Comparison of ENCODE assay signal across 1 cellular context in the genomic region with DNA sequence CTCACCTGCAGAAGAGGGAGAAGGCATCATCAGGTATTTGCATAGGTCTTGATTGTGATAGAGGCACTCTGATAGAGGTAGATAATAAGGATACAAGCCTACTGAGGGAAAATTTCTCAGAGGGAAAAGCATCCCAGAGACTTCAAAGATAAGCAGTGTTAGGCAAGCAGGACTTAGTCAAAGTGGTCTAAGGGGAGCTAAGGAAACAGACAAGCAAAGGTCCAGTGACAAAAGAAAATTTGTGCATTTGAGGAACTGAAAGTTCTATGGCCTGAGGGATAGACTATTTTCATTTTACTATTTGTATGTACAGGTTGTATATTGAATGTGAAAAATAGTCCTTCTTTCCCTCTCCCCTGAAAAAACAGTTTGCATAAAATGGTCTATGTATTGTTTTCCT.
TF ChIP-seq lines count a peak whose summit lies in the region.

No MANE protein-coding gene starts in this region.

TF ChIP-seq in SK-N-SH treated with all-trans-retinoic acid at 6 μM for 48 hours, 23 proteins besides CTCF, POLR2A, EP300 and RAD21 (continued from another document):
- TF ChIP-seq, protein P1, sequence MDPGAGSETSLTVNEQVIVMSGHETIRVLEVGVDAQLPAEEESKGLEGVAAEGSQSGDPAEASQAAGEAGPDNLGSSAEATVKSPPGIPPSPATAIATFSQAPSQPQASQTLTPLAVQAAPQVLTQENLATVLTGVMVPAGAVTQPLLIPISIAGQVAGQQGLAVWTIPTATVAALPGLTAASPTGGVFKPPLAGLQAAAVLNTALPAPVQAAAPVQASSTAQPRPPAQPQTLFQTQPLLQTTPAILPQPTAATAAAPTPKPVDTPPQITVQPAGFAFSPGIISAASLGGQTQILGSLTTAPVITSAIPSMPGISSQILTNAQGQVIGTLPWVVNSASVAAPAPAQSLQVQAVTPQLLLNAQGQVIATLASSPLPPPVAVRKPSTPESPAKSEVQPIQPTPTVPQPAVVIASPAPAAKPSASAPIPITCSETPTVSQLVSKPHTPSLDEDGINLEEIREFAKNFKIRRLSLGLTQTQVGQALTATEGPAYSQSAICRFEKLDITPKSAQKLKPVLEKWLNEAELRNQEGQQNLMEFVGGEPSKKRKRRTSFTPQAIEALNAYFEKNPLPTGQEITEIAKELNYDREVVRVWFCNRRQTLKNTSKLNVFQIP (CRISPR knock-in tag; IDR thresholded peaks at IDR 0.05; ENCODE audit: borderline replicate concordance, low read depth), result no peak
- no peak for TF ChIP-seq ZFP30 (CRISPR knock-in tag; IDR thresholded peaks at IDR 0.05)
